Comparison of ENCODE assay signal across 8 cellular contexts in the genomic region with DNA sequence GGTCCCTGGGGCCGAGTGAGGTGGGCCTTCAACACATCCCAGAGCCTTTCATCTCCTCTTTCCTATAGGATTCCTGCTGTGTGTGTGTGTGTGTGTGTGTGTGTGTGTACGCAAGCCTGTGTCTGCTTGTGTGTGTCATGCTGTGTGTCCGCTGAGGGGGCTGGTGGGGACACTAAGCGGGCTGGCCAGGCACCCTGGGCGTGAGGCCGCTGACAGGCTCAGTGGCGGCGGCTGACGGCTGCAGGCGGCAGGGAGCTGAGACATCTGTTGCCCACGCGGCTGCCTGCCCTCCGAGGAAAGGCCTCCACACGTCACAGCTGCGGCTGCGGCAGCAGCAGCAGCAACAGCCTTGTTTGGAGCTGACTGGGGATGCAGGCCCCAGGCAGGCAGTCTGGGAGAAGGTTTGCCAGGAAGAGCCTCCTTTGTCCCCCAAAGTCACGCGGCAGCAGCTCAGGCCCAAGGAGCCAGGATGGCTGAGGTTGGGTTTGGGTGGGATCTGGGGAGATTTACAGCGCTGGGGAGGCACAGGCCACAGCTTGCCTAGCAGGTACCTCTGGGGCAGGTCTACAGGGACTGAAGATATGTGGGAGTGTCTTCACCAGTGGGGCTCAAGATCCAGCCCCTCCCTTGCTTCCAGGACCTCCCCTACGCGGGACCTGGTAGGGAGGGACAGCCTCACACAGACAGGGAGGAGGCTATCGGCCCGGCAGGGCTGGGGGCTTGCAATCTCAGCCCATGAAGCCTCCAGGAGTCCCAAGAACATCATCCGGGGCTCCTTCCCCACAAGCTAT. TPM values are rescaled to one million over a fixed set of nuclear protein-coding genes. Genes with fewer than 3 reads are reported as not detected.
DNase-seq lines count a peak whose midpoint lies in the region; ATAC-seq and TF ChIP-seq lines count a peak whose summit lies in the region.

No MANE protein-coding gene starts in this region.

- H3K4me2 ChIP-seq in hepatocyte: peak overlapping the region; percentile 98

- 54% methylated on average over 24 of the region's 24 CpGs for WGBS in hepatocyte (ENCODE audit: low lambda C conversion rate, missing lambda C conversion rate)

- no peak overlapping the region for H2AFZ ChIP-seq in hepatocyte

- H3K4me3 ChIP-seq in hepatocyte: no peak overlapping the region
- H3K4me3 ChIP-seq in skin epidermis: peak overlapping the region; percentile 46 to 63 (median 53)

- no peaks in the 10 kb centered on the region for H3K27me3 ChIP-seq in hepatocyte

- ATAC-seq in GM21717 (IDR thresholded peaks at IDR 0.05; ENCODE audit: unreplicated experiment): no peak

- no peaks in the 10 kb centered on the region for H3K9me2 ChIP-seq in hepatocyte (replicated peaks; ENCODE audit: insufficient read depth)

- H3K27ac ChIP-seq in hepatocyte (peak overlapping the region; percentile 98), skin epidermis (peak overlapping the region in 20 of 21 experiments; percentile 60 to 98 (median 92))

- peaks cover 8% of the 10 kb centered on the region for H3K79me2 ChIP-seq in hepatocyte

- H3K36me3 ChIP-seq in hepatocyte (replicated peaks; ENCODE audit: insufficient read depth, low read depth): no peaks in the 10 kb centered on the region

- H3K4me1 ChIP-seq in hepatocyte (ENCODE audit: insufficient read depth): peaks cover 36% of the 10 kb centered on the region

- H3K9me3 ChIP-seq in hepatocyte (ENCODE audit: low read depth): no peaks in the 10 kb centered on the region

- DNase-seq in H4 (ENCODE audit: low spot score) (peak; percentile 85), anterior cingulate cortex (lab: John Stamatoyannopoulos, UW) (peak in 36 of 58 donors; percentile 23 to 68 (median 41)), hepatocyte (ENCODE audit: low spot score) (peak; percentile 86), DMS79 (lab: John Stamatoyannopoulos, UW) (no peak), GM19240 (ENCODE audit: insufficient read length, low spot score) (no peak), OCI-M2 (lab: John Stamatoyannopoulos, UW; ENCODE audit: unreplicated experiment) (no peak)

- no peak for TF ChIP-seq CTCF in hepatocyte (IDR thresholded peaks at IDR 0.05; ENCODE audit: poor library complexity)

- no peaks in the 10 kb centered on the region for H4K20me1 ChIP-seq in hepatocyte (ENCODE audit: insufficient read depth, poor library complexity, severe bottlenecking)

RNA-seq across cellular contexts. Expression of a gene that starts 1.8 kb away (rescaled TPM):
- 79.8 and 96.0 TPM in 2 replicates for total RNA-seq in H4 (2014; rRNA removed; shearing (Covaris generic))
- 7.3 and 16.4 TPM in 2 replicates for total RNA-seq in hepatocyte
- 102 and 125 TPM in 2 replicates for polyA plus RNA-seq in hepatocyte

RNA-seq across cellular contexts. Expression of a gene that starts 31.6 kb away (rescaled TPM):
- 83.5 and 85.5 TPM in 2 replicates for total RNA-seq in H4 (2014; rRNA removed; shearing (Covaris generic))
- total RNA-seq in hepatocyte: 139 and 140 TPM in 2 replicates
- polyA plus RNA-seq in hepatocyte: 217 and 246 TPM in 2 replicates

RNA-seq across cellular contexts. Expression of a gene that starts 34.9 kb away (rescaled TPM):
- total RNA-seq in H4 (2014; rRNA removed; shearing (Covaris generic)): 4.2 and 5.1 TPM in 2 replicates
- 1.4 and 2.5 TPM in 2 replicates for total RNA-seq in hepatocyte
- polyA plus RNA-seq in hepatocyte: 3.3 and 4.9 TPM in 2 replicates

Comparison
In these comparisons a context has a peak if more than half of its experiments do, and no peak if none do; other contexts are left out.
1. DNase-seq: peak in H4 (single experiment), anterior cingulate cortex (36 of 58) and hepatocyte (single experiment); none in DMS79 (single experiment), GM19240 (single experiment) and OCI-M2 (single experiment).